In the genomic region with DNA sequence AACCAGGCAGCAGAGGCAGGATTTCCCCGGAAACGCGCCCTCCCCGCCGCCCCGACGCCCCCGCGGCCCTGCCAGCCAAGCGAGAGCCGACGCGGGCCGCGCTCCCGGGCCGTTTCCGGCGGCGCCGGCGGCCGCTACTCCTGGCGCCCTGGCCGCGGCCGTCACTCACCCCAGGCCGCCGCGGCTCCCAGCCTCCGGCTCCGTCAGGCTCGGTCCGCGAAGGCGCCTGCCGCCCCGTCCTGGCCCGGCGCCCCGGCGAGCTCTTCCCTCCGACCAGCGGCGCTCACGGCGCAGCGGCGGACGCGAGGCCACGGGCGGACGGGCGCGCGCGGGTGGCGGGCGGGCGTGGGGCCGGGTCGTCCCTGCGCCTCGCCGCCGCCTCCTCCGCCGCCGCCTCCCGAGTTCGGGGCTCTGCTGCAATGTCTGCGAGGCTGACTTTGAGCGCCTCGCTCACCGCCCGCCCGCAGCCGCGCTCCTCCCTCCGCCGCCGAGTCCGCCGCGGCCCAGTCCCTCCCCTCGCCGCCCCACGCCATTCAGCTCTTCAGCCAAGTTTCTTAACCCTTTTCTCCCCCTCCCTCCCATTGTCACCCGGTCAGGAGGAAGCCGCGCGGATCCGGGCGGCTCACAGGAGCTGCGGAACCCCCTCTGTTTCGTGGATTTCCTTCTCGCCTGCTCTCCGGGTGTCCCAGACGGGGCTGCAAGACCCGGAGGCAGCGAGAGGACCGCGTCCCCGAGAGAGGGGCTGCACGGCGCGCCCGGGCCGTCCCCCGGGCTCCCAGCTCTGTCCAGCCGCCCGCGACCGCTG, we compare ENCODE assay signal across 8 cellular contexts. TPM values are rescaled to one million over a fixed set of nuclear protein-coding genes. Genes with fewer than 3 reads are reported as not detected.
DNase-seq lines count a peak whose midpoint lies in the region; ATAC-seq and TF ChIP-seq lines count a peak whose summit lies in the region.

A gene with protein sequence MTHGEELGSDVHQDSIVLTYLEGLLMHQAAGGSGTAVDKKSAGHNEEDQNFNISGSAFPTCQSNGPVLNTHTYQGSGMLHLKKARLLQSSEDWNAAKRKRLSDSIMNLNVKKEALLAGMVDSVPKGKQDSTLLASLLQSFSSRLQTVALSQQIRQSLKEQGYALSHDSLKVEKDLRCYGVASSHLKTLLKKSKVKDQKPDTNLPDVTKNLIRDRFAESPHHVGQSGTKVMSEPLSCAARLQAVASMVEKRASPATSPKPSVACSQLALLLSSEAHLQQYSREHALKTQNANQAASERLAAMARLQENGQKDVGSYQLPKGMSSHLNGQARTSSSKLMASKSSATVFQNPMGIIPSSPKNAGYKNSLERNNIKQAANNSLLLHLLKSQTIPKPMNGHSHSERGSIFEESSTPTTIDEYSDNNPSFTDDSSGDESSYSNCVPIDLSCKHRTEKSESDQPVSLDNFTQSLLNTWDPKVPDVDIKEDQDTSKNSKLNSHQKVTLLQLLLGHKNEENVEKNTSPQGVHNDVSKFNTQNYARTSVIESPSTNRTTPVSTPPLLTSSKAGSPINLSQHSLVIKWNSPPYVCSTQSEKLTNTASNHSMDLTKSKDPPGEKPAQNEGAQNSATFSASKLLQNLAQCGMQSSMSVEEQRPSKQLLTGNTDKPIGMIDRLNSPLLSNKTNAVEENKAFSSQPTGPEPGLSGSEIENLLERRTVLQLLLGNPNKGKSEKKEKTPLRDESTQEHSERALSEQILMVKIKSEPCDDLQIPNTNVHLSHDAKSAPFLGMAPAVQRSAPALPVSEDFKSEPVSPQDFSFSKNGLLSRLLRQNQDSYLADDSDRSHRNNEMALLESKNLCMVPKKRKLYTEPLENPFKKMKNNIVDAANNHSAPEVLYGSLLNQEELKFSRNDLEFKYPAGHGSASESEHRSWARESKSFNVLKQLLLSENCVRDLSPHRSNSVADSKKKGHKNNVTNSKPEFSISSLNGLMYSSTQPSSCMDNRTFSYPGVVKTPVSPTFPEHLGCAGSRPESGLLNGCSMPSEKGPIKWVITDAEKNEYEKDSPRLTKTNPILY (N-terminal part only) (minus strand): TSS at position 425 of the 805 bp plus-strand sequence. CDS start 96,808 bp downstream, outside the sequence.

- H3K27ac ChIP-seq in spleen = peak within 1 kb of the TSS; percentile 92 to 99 (median 97)

- H3K36me3 ChIP-seq in spleen = no peaks in the 10 kb centered on the region

- H3K9me3 ChIP-seq in spleen = no peaks in the 10 kb centered on the region

- WGBS in spleen, 5 donors = 0 to 1% (median 0%) methylated on average over 42 to 115 of the region's 115 CpGs

- no peak for TF ChIP-seq CTCF in spleen (IDR thresholded peaks at IDR 0.05 in 8 of 11, conservative IDR thresholded peaks at IDR 0.05 in 3 of 11)

- H3K4me3 ChIP-seq in spleen = peak within 1 kb of the TSS; percentile 70 to 87 (median 74)

- intact Hi-C loops in spleen (cut with DNase I; ENCODE audit: low total_unique reads) = loop anchor here (5.0 to 10.0 kb wide), 2 partner anchors 423 to 680 kb away; a partner anchor contains a TSS

- peaks cover 18 to 58% (median 46%) of the 10 kb centered on the region in 6 donors for H3K4me1 ChIP-seq in spleen

- no peaks in the 10 kb centered on the region for H3K27me3 ChIP-seq in spleen (replicated peaks in 1 of 7)

- DNase-seq in NCI-H2107 (lab: John Stamatoyannopoulos, UW) = peak; percentile 40
- peak; percentile 25 for DNase-seq in activated CD4-positive, CD25-positive, alpha-beta regulatory T cell treated with anti-CD3 and anti-CD28 coated beads, Interleukin-2, amount 50 U/mL, for 16 hours (ENCODE audit: low read depth, low spot score)
- peak; percentile 80 for DNase-seq in central memory CD4-positive, alpha-beta T cell
- DNase-seq in iris pigment epithelial cell (ENCODE audit: low read depth) = peak; percentile 96
- DNase-seq in spleen = peak; percentile 98
- no peak for DNase-seq in OCI-M2 (lab: John Stamatoyannopoulos, UW; ENCODE audit: unreplicated experiment)

- TF ChIP-seq POLR2A in GM15510 (IDR thresholded peaks at IDR 0.05; ENCODE audit: borderline replicate concordance, extremely low read depth, insufficient read length) (peak; percentile 52), spleen (IDR thresholded peaks at IDR 0.05) (peak in 2 of 3 donors; percentile 84 to 86)

- ATAC-seq in HG02840 (IDR thresholded peaks at IDR 0.05; ENCODE audit: low FRiP score, unreplicated experiment) = peak; percentile 73

RNA-seq across cellular contexts. Expression of the gene that starts here (rescaled TPM):
- total RNA-seq in spleen = 10 to 100 TPM; 49.4 to 67.8 (median 53.8) TPM
- 1 to 10 TPM; 5.2 to 7.4 (median 6.5) TPM for polyA plus RNA-seq in spleen
